9 cellular contexts compared by ENCODE assay signal in genomic region chr2:84302513-84303412, GRCh38.
DNase-seq lines count a peak whose midpoint lies in the region; ATAC-seq and TF ChIP-seq lines count a peak whose summit lies in the region.
"Had no signal": no experiment of that assay in that cellular context is flagged by ENCODE, and none has a peak within 500 bp of the region (broad histone marks: within the 10 kb centered on the region; RNA-seq: fewer than 3 reads in every experiment).

No MANE protein-coding gene starts in this region.

- no peak for TF ChIP-seq POLR2A in esophagus squamous epithelium (IDR thresholded peaks at IDR 0.05)

- ATAC-seq in GM18873 (IDR thresholded peaks at IDR 0.05; ENCODE audit: low FRiP score, unreplicated experiment) = peak; percentile 91
- peak; percentile 98 for ATAC-seq in HG03025 (IDR thresholded peaks at IDR 0.05; ENCODE audit: low FRiP score, unreplicated experiment)

- no peak overlapping the region for H3K27ac Mint-ChIP-seq in nephron progenitor cell

- in situ Hi-C loops in Caki2 (cut with HindIII; ENCODE audit: low pct_unique_long_range_greater_than_20kb, low sequenced_read_pairs) = no loop called here

- H3K36me3 Mint-ChIP-seq in nephron progenitor cell (ENCODE audit: low read depth) = peaks cover 4% of the 10 kb centered on the region

- no peaks in the 10 kb centered on the region for H3K9me3 ChIP-seq in esophagus squamous epithelium

- intact Hi-C loops in esophagus squamous epithelium (cut with DNase I) = loop anchor here (10.0 kb wide), 1 partner anchor 278 kb away; no protein-coding TSS in a partner anchor

- peaks cover 30% of the 10 kb centered on the region for H3K9me3 Mint-ChIP-seq in nephron progenitor cell

- H3K27ac ChIP-seq in esophagus squamous epithelium = no peak overlapping the region

- peaks cover 0 to 11% (median 0%) of the 10 kb centered on the region in 3 donors for H3K4me1 ChIP-seq in esophagus squamous epithelium

- no peaks in the 10 kb centered on the region for H3K4me1 Mint-ChIP-seq in nephron progenitor cell

- DNase-seq in Caki2 (ENCODE audit: low read depth) = peak; percentile 51
- peak; percentile 10 for DNase-seq in NCI-H2107 treated with DMSO at 0.1 percent for 48 hours (lab: John Stamatoyannopoulos, UW; ENCODE audit: unreplicated experiment)
- peak; percentile 9 to 17 for DNase-seq in activated CD4-positive, alpha-beta T cell treated with anti-CD3 and anti-CD28 coated beads for 4 hours
- DNase-seq in esophagus squamous epithelium (lab: John Stamatoyannopoulos, UW) = no peak
- peak; percentile 57 for DNase-seq in nephron progenitor cell
- no peak for DNase-seq in MV-4-11 (lab: John Stamatoyannopoulos, UW)
- DNase-seq: activated T-cell treated with anti-CD3 and anti-CD28 coated beads, Interleukin-2, amount 50 U/mL, for 4 hours had no signal

- peak in 5 of 6 experiments; percentile 55 to 76 (median 62) for TF ChIP-seq CTCF in esophagus squamous epithelium (IDR thresholded peaks at IDR 0.05)
- TF ChIP-seq CTCF in nephron progenitor cell (IDR thresholded peaks at IDR 0.05) = peak; percentile 86

- WGBS in esophagus squamous epithelium, 2 donors = 38 to 43% methylated on average over 3 of the region's 3 CpGs

- H3K4me3 ChIP-seq in esophagus squamous epithelium = no peak overlapping the region

- H3K27me3 Mint-ChIP-seq in nephron progenitor cell (ENCODE audit: low read depth, poor library complexity) = no peaks in the 10 kb centered on the region

- H3K4me3 Mint-ChIP-seq in nephron progenitor cell = no peak overlapping the region
- H3K4me3 Mint-ChIP-seq: activated T-cell treated with anti-CD3 and anti-CD28 coated beads, Interleukin-2, amount 50 U/mL, for 4 hours had no signal

- no peaks in the 10 kb centered on the region for H3K36me3 ChIP-seq in esophagus squamous epithelium

- no peaks in the 10 kb centered on the region for H3K27me3 ChIP-seq in esophagus squamous epithelium

Comparison
In these comparisons a context has a peak if more than half of its experiments do, and no peak if none do; other contexts are left out.
1. DNase-seq: peak in Caki2 (single experiment), NCI-H2107 treated with DMSO at 0.1 percent for 48 hours (single experiment), activated CD4-positive, alpha-beta T cell treated with anti-CD3 and anti-CD28 coated beads for 4 hours (2 of 2) and nephron progenitor cell (single experiment); none in esophagus squamous epithelium (single experiment) and MV-4-11 (single experiment).